Comparison of ENCODE assay signal across 10 cellular contexts in genomic region chr9:114382951-114383865, GRCh38. TPM values are rescaled to one million over a fixed set of nuclear protein-coding genes. Genes with fewer than 3 reads are reported as not detected.
DNase-seq lines count a peak whose midpoint lies in the region; ATAC-seq, FAIRE-seq and TF ChIP-seq lines count a peak whose summit lies in the region.
"Had no signal": no experiment of that assay in that cellular context is flagged by ENCODE, and none has a peak within 500 bp of the region (broad histone marks: within the 10 kb centered on the region; RNA-seq: fewer than 3 reads in every experiment).

No MANE protein-coding gene starts in this region.

- TF ChIP-seq CTCF in neural progenitor cell (IDR thresholded peaks at IDR 0.05) = peak; percentile 27
- no peak for TF ChIP-seq CTCF in thyroid gland (IDR thresholded peaks at IDR 0.05)

- peak overlapping the region; percentile 96 to 99 for H3K4me3 Mint-ChIP-seq in effector memory CD8-positive, alpha-beta T cell
- H3K4me3 Mint-ChIP-seq in neural progenitor cell = no peak overlapping the region

- H3K27ac Mint-ChIP-seq in effector memory CD8-positive, alpha-beta T cell = peak overlapping the region; percentile 76 to 98
- no peak overlapping the region for H3K27ac Mint-ChIP-seq in neural progenitor cell

- H3K9me3 ChIP-seq in BLaER1 treated with 17β-estradiol and CSF1 and Interleukin-3, amounts not matched to agents 10 nM and 100 nM (replicated peaks in 1 of 11) = no peaks in the 10 kb centered on the region
- H3K9me3 ChIP-seq in neural progenitor cell (ENCODE audit: low read depth) (no peaks in the 10 kb centered on the region), thyroid gland (no peaks in the 10 kb centered on the region)

- no peak for FAIRE-seq in H54 (lab: Jason Lieb, UNC)

- no peaks in the 10 kb centered on the region for H3K27me3 Mint-ChIP-seq in effector memory CD8-positive, alpha-beta T cell
- H3K27me3 Mint-ChIP-seq in neural progenitor cell (ENCODE audit: insufficient read depth, low read depth) = peaks cover 4% of the 10 kb centered on the region

- H3K36me3 ChIP-seq in BLaER1 treated with 17β-estradiol and CSF1 and Interleukin-3, amounts not matched to agents 10 nM and 100 nM = peaks cover 39 to 74% (median 53%) of the 10 kb centered on the region in 11 experiments
- H3K36me3 ChIP-seq in neural progenitor cell (no peaks in the 10 kb centered on the region), thyroid gland (peaks cover 3 to 6% of the 10 kb centered on the region in 2 donors)

- peak overlapping the region; percentile 94 to 99 (median 98) for H3K4me2 ChIP-seq in BLaER1 treated with 17β-estradiol and CSF1 and Interleukin-3, amounts not matched to agents 10 nM and 100 nM
- peak overlapping the region; percentile 64 for H3K4me2 ChIP-seq in neural progenitor cell

- peak overlapping the region; percentile 70 to 99 (median 95) for H3K9ac ChIP-seq in BLaER1 treated with 17β-estradiol and CSF1 and Interleukin-3, amounts not matched to agents 10 nM and 100 nM
- H3K9ac ChIP-seq in neural progenitor cell = no peak overlapping the region

- WGBS in thyroid gland, 2 donors = 63 to 66% methylated on average over 17 of the region's 17 CpGs

- H3K4me1 Mint-ChIP-seq in effector memory CD8-positive, alpha-beta T cell (ENCODE audit: low read depth in 2 of 2) = peaks cover 82 to 87% of the 10 kb centered on the region in 2 donors
- peaks cover 57% of the 10 kb centered on the region for H3K4me1 Mint-ChIP-seq in neural progenitor cell

- peaks cover 70 to 79% (median 73%) of the 10 kb centered on the region in 10 experiments for H3K4me1 ChIP-seq in BLaER1 treated with 17β-estradiol and CSF1 and Interleukin-3, amounts not matched to agents 10 nM and 100 nM
- H3K4me1 ChIP-seq in neural progenitor cell (peaks cover 43% of the 10 kb centered on the region), thyroid gland (peaks cover 3 to 32% of the 10 kb centered on the region in 2 donors)

- intact Hi-C loops in thyroid gland (cut with DNase I) = no loop called here

- TF ChIP-seq POLR2A in thyroid gland (IDR thresholded peaks at IDR 0.05) (no peak), H54 (IDR thresholded peaks at IDR 0.05; ENCODE audit: low read depth, low read length) (no peak)

- H4K20me1 ChIP-seq in BLaER1 treated with 17β-estradiol and CSF1 and Interleukin-3, amounts not matched to agents 10 nM and 100 nM = peaks cover 0 to 68% (median 44%) of the 10 kb centered on the region in 11 experiments; a peak in 14 of 22 replicates
- peaks cover 13% of the 10 kb centered on the region for H4K20me1 ChIP-seq in neural progenitor cell (ENCODE audit: low read depth)

- no peaks in the 10 kb centered on the region for H3K27me3 ChIP-seq in BLaER1 treated with 17β-estradiol and CSF1 and Interleukin-3, amounts not matched to agents 10 nM and 100 nM
- H3K27me3 ChIP-seq in neural progenitor cell (no peaks in the 10 kb centered on the region), thyroid gland (no peaks in the 10 kb centered on the region)

- H2AFZ ChIP-seq in neural progenitor cell (replicated peaks) = peak overlapping the region; percentile 19

- no peaks in the 10 kb centered on the region for H3K9me3 Mint-ChIP-seq in effector memory CD8-positive, alpha-beta T cell
- H3K9me3 Mint-ChIP-seq in neural progenitor cell = no peaks in the 10 kb centered on the region

- peaks cover 24% of the 10 kb centered on the region for H3F3A ChIP-seq in neural progenitor cell (ENCODE audit: low read depth)

- H3K79me2 ChIP-seq in neural progenitor cell (ENCODE audit: low read depth) = peaks cover 4% of the 10 kb centered on the region

- H3K36me3 Mint-ChIP-seq in effector memory CD8-positive, alpha-beta T cell (ENCODE audit: insufficient read depth) = peaks cover 100% of the 10 kb centered on the region
- peaks cover 7% of the 10 kb centered on the region for H3K36me3 Mint-ChIP-seq in neural progenitor cell

- peak overlapping the region; percentile 67 to 98 (median 96) for H3K27ac ChIP-seq in BLaER1 treated with 17β-estradiol and CSF1 and Interleukin-3, amounts not matched to agents 10 nM and 100 nM
- H3K27ac ChIP-seq in neural progenitor cell (peak overlapping the region; percentile 34), thyroid gland (peak overlapping the region; percentile 28 to 46 (median 37))

- ATAC-seq in HG02759 (IDR thresholded peaks at IDR 0.05; ENCODE audit: unreplicated experiment) = peak; percentile 25
- peak; percentile 38 for ATAC-seq in effector memory CD8-positive, alpha-beta T cell (replicated peaks)
- ATAC-seq: HCT116 had no signal

- H3K4me3 ChIP-seq in BLaER1 treated with 17β-estradiol and CSF1 and Interleukin-3, amounts not matched to agents 10 nM and 100 nM = peak overlapping the region; percentile 47 to 96 (median 92)
- H3K4me3 ChIP-seq in neural progenitor cell (no peak overlapping the region), thyroid gland (replicated peaks in 1 of 3) (no peak overlapping the region)

- peak; percentile 68 for DNase-seq in activated CD4-positive, alpha-beta T cell treated with anti-CD3 and anti-CD28 coated beads, Interleukin-2, amount 50 U/mL, for 4 hours
- peak; percentile 67 to 81 (median 76) for DNase-seq in effector memory CD8-positive, alpha-beta T cell
- DNase-seq in neural progenitor cell (ENCODE audit: low spot score) = peak; percentile 59
- peak; percentile 20 to 30 for DNase-seq in thyroid gland
- no peak for DNase-seq in H54 (ENCODE audit: insufficient read length, low spot score)
- DNase-seq in GM19238 (ENCODE audit: insufficient read length, low spot score) = no peak

RNA-seq across cellular contexts. Expression of gene AKNA, which starts 4.6 kb away (rescaled TPM):
- 11.4 and 13.4 TPM in 2 replicates for total RNA-seq in neural progenitor cell (ENCODE audit: low replicate concordance)
- 10 to 100 TPM; 10.0 to 17.0 (median 12.5) TPM for total RNA-seq in thyroid gland

RNA-seq across cellular contexts. Expression of gene ORM2, which starts 53.5 kb away (rescaled TPM):
- total RNA-seq in neural progenitor cell (ENCODE audit: low replicate concordance) (0.43 TPM in 1 of 2 replicates, not detected in the other), thyroid gland (not detected)
- total RNA-seq: renal cortical epithelial cell had no signal

Comparison
In these comparisons a context has a peak if more than half of its experiments do, and no peak if none do; other contexts are left out.
1. H3K27ac ChIP-seq: peak in every context shown above with its lines; median percentile 96 in BLaER1 treated with 17β-estradiol and CSF1 and Interleukin-3, amounts not matched to agents 10 nM and 100 nM; 37 in thyroid gland; 34 in neural progenitor cell.
2. H3K4me3 ChIP-seq: peak in BLaER1 treated with 17β-estradiol and CSF1 and Interleukin-3, amounts not matched to agents 10 nM and 100 nM (10 of 10); none in neural progenitor cell (single experiment) and thyroid gland (0 of 3).
3. DNase-seq: peak in activated CD4-positive, alpha-beta T cell treated with anti-CD3 and anti-CD28 coated beads, Interleukin-2, amount 50 U/mL, for 4 hours (2 of 2), effector memory CD8-positive, alpha-beta T cell (3 of 3), neural progenitor cell (single experiment) and thyroid gland (2 of 2); none in H54 (single experiment) and GM19238 (single experiment).